ENCODE assay signal across 11 cellular contexts in genomic region chr2:217851191-217852020, GRCh38.
DNase-seq lines count a peak whose midpoint lies in the region; ATAC-seq and TF ChIP-seq lines count a peak whose summit lies in the region.
"Had no signal": no experiment of that assay in that cellular context is flagged by ENCODE, and none has a peak within 500 bp of the region (broad histone marks: within the 10 kb centered on the region; RNA-seq: fewer than 3 reads in every experiment).

No MANE protein-coding gene starts in this region.

- H3K36me3 Mint-ChIP-seq in activated CD8-positive, alpha-beta T cell treated with anti-CD3 and anti-CD28 coated beads, Interleukin-2, amount 10 ng/mL, durations not matched to agents 7 days and 5 days (ENCODE audit: low read depth) = no peaks in the 10 kb centered on the region

- H3K9me3 ChIP-seq in GM23248 (ENCODE audit: low read depth) (no peaks in the 10 kb centered on the region), spleen (no peaks in the 10 kb centered on the region), A673 (ENCODE audit: low read depth, low read length, poor library complexity, severe bottlenecking) (no peaks in the 10 kb centered on the region)

- POLR2A ChIA-PET in activated CD8-positive, alpha-beta T cell treated with anti-CD3 and anti-CD28 coated beads, Interleukin-2, amount 10 ng/mL, durations not matched to agents 7 days and 5 days (lab: Charles Lee) = no interaction called here
- POLR2A ChIA-PET in A673 (lab: Charles Lee; ENCODE audit: low non-redundant PET) = no interaction called here

- in situ Hi-C loops in GM23248 (cut with MboI) = no loop called here

- H3K9ac ChIP-seq in GM23248 = peak overlapping the region; percentile 67

- H3K27ac ChIP-seq in GM23248 = peak overlapping the region; percentile 85
- peak overlapping the region in 5 of 8 donors; percentile 39 to 65 (median 59) for H3K27ac ChIP-seq in spleen
- H3K27ac ChIP-seq in A673 (ENCODE audit: low read depth, low read length, poor library complexity, severe bottlenecking) = no peak overlapping the region

- no peaks in the 10 kb centered on the region for H3K9me2 ChIP-seq in GM23248 (ENCODE audit: insufficient read depth)

- no peaks in the 10 kb centered on the region for H3K27me3 ChIP-seq in GM23248 (replicated peaks; ENCODE audit: insufficient read depth)
- H3K27me3 ChIP-seq in spleen (replicated peaks in 1 of 7) = no peaks in the 10 kb centered on the region
- no peaks in the 10 kb centered on the region for H3K27me3 ChIP-seq in A673 (replicated peaks; ENCODE audit: insufficient read depth, low read depth, low read length, poor library complexity)

- WGBS in GM23248 (ENCODE audit: low coverage in 1 of 2, low lambda C conversion rate in 2 of 2, missing lambda C conversion rate in 2 of 2), 2 experiments = 81 to 91% methylated on average over 2 of the region's 2 CpGs
- WGBS in spleen, 5 donors = 75 to 88% (median 84%) methylated on average over 2 of the region's 2 CpGs

- no peaks in the 10 kb centered on the region for H3K9me3 Mint-ChIP-seq in activated CD8-positive, alpha-beta T cell treated with anti-CD3 and anti-CD28 coated beads, Interleukin-2, amount 10 ng/mL, durations not matched to agents 7 days and 5 days (ENCODE audit: insufficient read depth)
- H3K9me3 Mint-ChIP-seq: stimulated activated naive CD8-positive, alpha-beta T cell treated with anti-CD3 and anti-CD28 coated beads, Interleukin-15, Interleukin-2, amounts not matched to agents 100 ng/mL and 50 ng/mL, for 24 hours; T-helper 1 cell treated with Interleukin-12 subunit alpha and Interleukin-12 subunit beta and Interleukin-4 antibody, amounts not matched to agents 30 μg/mL and 1 μg/mL, for 36 hours had no signal

- no peaks in the 10 kb centered on the region for H3K4me1 Mint-ChIP-seq in activated CD8-positive, alpha-beta T cell treated with anti-CD3 and anti-CD28 coated beads, Interleukin-2, amount 10 ng/mL, durations not matched to agents 7 days and 5 days (ENCODE audit: low read depth)

- intact Hi-C loops in left ventricle myocardium superior (cut with micrococcal nuclease) = no loop called here
- intact Hi-C loops in spleen (cut with DNase I; ENCODE audit: low total_unique reads) = no loop called here
- intact Hi-C loops in A673 (cut with micrococcal nuclease; ENCODE audit: unreplicated experiment) = no loop called here

- H3K4me1 ChIP-seq in GM23248 (ENCODE audit: insufficient read depth) = peaks cover 62% of the 10 kb centered on the region
- H3K4me1 ChIP-seq in spleen = peaks cover 11 to 91% (median 50%) of the 10 kb centered on the region in 6 donors
- peaks cover 7% of the 10 kb centered on the region for H3K4me1 ChIP-seq in A673 (ENCODE audit: insufficient read depth, low read length, poor library complexity, severe bottlenecking)

- no peak for TF ChIP-seq CTCF in spleen (IDR thresholded peaks at IDR 0.05 in 8 of 11, conservative IDR thresholded peaks at IDR 0.05 in 3 of 11)
- no peak for TF ChIP-seq CTCF in A673 (conservative IDR thresholded peaks at IDR 0.05; ENCODE audit: low read depth, low read length)

- no peak overlapping the region for H3K4me3 Mint-ChIP-seq in activated CD8-positive, alpha-beta T cell treated with anti-CD3 and anti-CD28 coated beads, Interleukin-2, amount 10 ng/mL, durations not matched to agents 7 days and 5 days
- H3K4me3 Mint-ChIP-seq: stimulated activated naive CD8-positive, alpha-beta T cell treated with anti-CD3 and anti-CD28 coated beads, Interleukin-15, Interleukin-2, amounts not matched to agents 100 ng/mL and 50 ng/mL, for 24 hours; T-helper 1 cell treated with Interleukin-12 subunit alpha and Interleukin-12 subunit beta and Interleukin-4 antibody, amounts not matched to agents 30 μg/mL and 1 μg/mL, for 36 hours had no signal

- H3F3A ChIP-seq in GM23248 (ENCODE audit: insufficient read depth) = peaks cover 26% of the 10 kb centered on the region

- CTCF ChIA-PET in activated CD8-positive, alpha-beta T cell treated with anti-CD3 and anti-CD28 coated beads, Interleukin-2, amount 10 ng/mL, durations not matched to agents 7 days and 5 days (lab: Charles Lee) = no interaction called here
- CTCF ChIA-PET in A673 (lab: Charles Lee) = no interaction called here

- no peaks in the 10 kb centered on the region for H3K27me3 Mint-ChIP-seq in activated CD8-positive, alpha-beta T cell treated with anti-CD3 and anti-CD28 coated beads, Interleukin-2, amount 10 ng/mL, durations not matched to agents 7 days and 5 days (ENCODE audit: low read depth)
- H3K27me3 Mint-ChIP-seq: stimulated activated naive CD8-positive, alpha-beta T cell treated with anti-CD3 and anti-CD28 coated beads, Interleukin-15, Interleukin-2, amounts not matched to agents 100 ng/mL and 50 ng/mL, for 24 hours had no signal

- no peak overlapping the region for H3K4me3 ChIP-seq in GM23248
- no peak overlapping the region for H3K4me3 ChIP-seq in spleen
- no peak overlapping the region for H3K4me3 ChIP-seq in A673 (ENCODE audit: low read depth, low read length, poor library complexity, severe bottlenecking)

- no peaks in the 10 kb centered on the region for H4K20me1 ChIP-seq in GM23248 (ENCODE audit: insufficient read depth)

- no peak overlapping the region for H2AFZ ChIP-seq in GM23248

- ATAC-seq in left ventricle myocardium superior (peak; percentile 36), esophagus mucosa (no peak)
- no peak for ATAC-seq in activated CD8-positive, alpha-beta T cell treated with anti-CD3 and anti-CD28 coated beads, Interleukin-2, amount 10 ng/mL, durations not matched to agents 7 days and 5 days

- H3K4me2 ChIP-seq in GM23248 (ENCODE audit: unreplicated experiment) = peak overlapping the region; percentile 39

- TF ChIP-seq POLR2A in spleen (IDR thresholded peaks at IDR 0.05) = no peak

- H3K36me3 ChIP-seq in GM23248 (ENCODE audit: low read depth) (peaks cover 20% of the 10 kb centered on the region; the same call in 1 of the 2 replicates), spleen (peaks cover 0 to 78% (median 16%) of the 10 kb centered on the region in 6 donors), A673 (ENCODE audit: insufficient read depth, low read length, poor library complexity, severe bottlenecking) (peaks cover 12% of the 10 kb centered on the region)

- H3K27ac Mint-ChIP-seq in activated CD8-positive, alpha-beta T cell treated with anti-CD3 and anti-CD28 coated beads, Interleukin-2, amount 10 ng/mL, durations not matched to agents 7 days and 5 days = no peak overlapping the region
- H3K27ac Mint-ChIP-seq: stimulated activated naive CD8-positive, alpha-beta T cell treated with anti-CD3 and anti-CD28 coated beads, Interleukin-15, Interleukin-2, amounts not matched to agents 100 ng/mL and 50 ng/mL, for 24 hours; T-helper 1 cell treated with Interleukin-12 subunit alpha and Interleukin-12 subunit beta and Interleukin-4 antibody, amounts not matched to agents 30 μg/mL and 1 μg/mL, for 36 hours had no signal

- BruUV-seq in A673 (replicated peaks; lab: Mats Ljungman, UMichigan) = no TSS peak

- H3K79me2 ChIP-seq in GM23248 (ENCODE audit: insufficient read depth) = peaks cover 79% of the 10 kb centered on the region

- DNase-seq in GM23248 (peak; percentile 76), amniotic epithelial cell (ENCODE audit: low read depth) (peak; percentile 74), left ventricle myocardium superior (no peak), spleen (peak; percentile 61), A673 (ENCODE audit: low spot score) (no peak)
- no peak for DNase-seq in activated T-cell treated with anti-CD3 and anti-CD28 coated beads, Interleukin-2, amount 50 U/mL, for 48 hours
- no peak for DNase-seq in activated CD8-positive, alpha-beta T cell treated with anti-CD3 and anti-CD28 coated beads, Interleukin-2, amount 10 ng/mL, durations not matched to agents 7 days and 5 days
- DNase-seq: NCI-H2029 had no signal

Comparison
In these comparisons a context has a peak if more than half of its experiments do, and no peak if none do; other contexts are left out.
1. DNase-seq: peak in GM23248 (single experiment), amniotic epithelial cell (single experiment) and spleen (single experiment); none in left ventricle myocardium superior (single experiment), activated T-cell treated with anti-CD3 and anti-CD28 coated beads, Interleukin-2, amount 50 U/mL, for 48 hours (0 of 2), activated CD8-positive, alpha-beta T cell treated with anti-CD3 and anti-CD28 coated beads, Interleukin-2, amount 10 ng/mL, durations not matched to agents 7 days and 5 days (single experiment) and A673 (single experiment).